15 cellular contexts compared by ENCODE assay signal in the genomic region with DNA sequence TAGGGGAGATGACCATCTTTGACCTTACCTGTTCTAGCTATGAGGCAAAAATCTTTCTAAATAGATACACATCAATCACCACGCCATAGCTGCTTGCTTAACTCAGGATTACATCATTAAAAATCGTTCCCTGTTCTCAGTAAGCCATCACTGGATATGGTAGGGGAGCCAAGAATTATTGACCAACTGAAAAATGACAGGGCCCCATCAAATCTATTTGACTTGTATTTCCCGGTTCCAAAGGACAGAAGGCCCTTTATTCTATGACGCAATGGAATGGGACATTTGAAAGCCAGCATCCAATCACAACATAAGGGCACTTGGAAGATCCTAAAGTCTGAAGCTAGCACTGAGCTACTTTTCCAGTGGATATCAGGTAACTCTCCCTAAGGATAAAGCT.
DNase-seq lines count a peak whose midpoint lies in the region; ATAC-seq and TF ChIP-seq lines count a peak whose summit lies in the region.
"Had no signal": no experiment of that assay in that cellular context is flagged by ENCODE, and none has a peak within 500 bp of the region (broad histone marks: within the 10 kb centered on the region; RNA-seq: fewer than 3 reads in every experiment).

No MANE protein-coding gene starts in this region.

- ATAC-seq in left colon: peak; percentile 56
- ATAC-seq in activated CD4-positive, CD25-positive, alpha-beta regulatory T cell treated with anti-CD3 and anti-CD28 coated beads, Interleukin-2, amount 50 U/mL, for 24 hours: no peak
- ATAC-seq: K562 had no signal

- no peak overlapping the region for H3K23ac ChIP-seq in mesendoderm (ENCODE audit: low read length)

- no peak overlapping the region for H2BK15ac ChIP-seq in mesendoderm (replicated peaks; ENCODE audit: low read depth)

- no peak overlapping the region for H4K8ac ChIP-seq in mesendoderm (ENCODE audit: low read depth, low read length)

- no peaks in the 10 kb centered on the region for H3K9me3 Mint-ChIP-seq in endodermal cell
- H3K9me3 Mint-ChIP-seq: CD4-positive, CD25-positive, alpha-beta regulatory T cell; H9 had no signal

- no peaks in the 10 kb centered on the region for H3K79me2 ChIP-seq in mesendoderm (ENCODE audit: control insufficient read depth, insufficient read depth, low read length)

- peak overlapping the region; percentile 1 for H3K4ac ChIP-seq in mesendoderm (ENCODE audit: low read depth, low read length)

- TF ChIP-seq CTCF in endodermal cell (conservative IDR thresholded peaks at IDR 0.05): no peak

- H3K27me3 ChIP-seq in mesendoderm (ENCODE audit: insufficient read depth, low read length, poor library complexity) (no peaks in the 10 kb centered on the region), endodermal cell (ENCODE audit: control insufficient read depth, insufficient read depth, low read length, poor library complexity, severe bottlenecking) (no peaks in the 10 kb centered on the region)
- H3K27me3 ChIP-seq: BLaER1 treated with 17β-estradiol and CSF1 and Interleukin-3, amounts not matched to agents 10 nM and 100 nM had no signal

- H3K79me1 ChIP-seq in mesendoderm (ENCODE audit: low read length): no peaks in the 10 kb centered on the region

- intact Hi-C loops in left colon (cut with DNase I, micrococcal nuclease): no loop called here

- H3K27ac Mint-ChIP-seq in endodermal cell: no peak overlapping the region
- H3K27ac Mint-ChIP-seq: CD4-positive, CD25-positive, alpha-beta regulatory T cell; H9 had no signal

- H3K4me1 ChIP-seq in mesendoderm (ENCODE audit: control insufficient read depth, low read depth, low read length): peaks cover 2% of the 10 kb centered on the region
- peaks cover 7% of the 10 kb centered on the region for H3K4me1 ChIP-seq in endodermal cell (ENCODE audit: control insufficient read depth, insufficient read depth, low read length)

- no peak overlapping the region for H3K56ac ChIP-seq in mesendoderm (ENCODE audit: low read length)

- no peaks in the 10 kb centered on the region for H3K27me3 Mint-ChIP-seq in endodermal cell (ENCODE audit: insufficient read depth)

- H3K9me3 ChIP-seq in endodermal cell (ENCODE audit: control insufficient read depth, low read length): no peaks in the 10 kb centered on the region
- H3K9me3 ChIP-seq: BLaER1 treated with 17β-estradiol and CSF1 and Interleukin-3, amounts not matched to agents 10 nM and 100 nM had no signal

- no peak overlapping the region for H2BK5ac ChIP-seq in mesendoderm (ENCODE audit: low read length)

- no peak overlapping the region for H3K18ac ChIP-seq in mesendoderm (ENCODE audit: low read length)

- H3K4me3 Mint-ChIP-seq in endodermal cell: no peak overlapping the region
- H3K4me3 Mint-ChIP-seq: CD4-positive, CD25-positive, alpha-beta regulatory T cell; H9 had no signal

- no peak overlapping the region for H4K5ac ChIP-seq in mesendoderm (ENCODE audit: low read length)

- no peak overlapping the region for H2BK120ac ChIP-seq in mesendoderm (ENCODE audit: low read depth, low read length)

- no peak overlapping the region for H2AK5ac ChIP-seq in mesendoderm (ENCODE audit: low read length)

- no peak overlapping the region for H3K27ac ChIP-seq in mesendoderm (ENCODE audit: low read depth, low read length)
- H3K27ac ChIP-seq in endodermal cell (ENCODE audit: low read depth, low read length): no peak overlapping the region
- H3K27ac ChIP-seq: BLaER1 treated with 17β-estradiol and CSF1 and Interleukin-3, amounts not matched to agents 10 nM and 100 nM; GM23248 had no signal

- no peaks in the 10 kb centered on the region for H3K36me3 Mint-ChIP-seq in endodermal cell (ENCODE audit: low read depth)
- H3K36me3 Mint-ChIP-seq: CD4-positive, CD25-positive, alpha-beta regulatory T cell had no signal

- H3K4me3 ChIP-seq in mesendoderm (ENCODE audit: low read length): no peak overlapping the region
- no peak overlapping the region for H3K4me3 ChIP-seq in endodermal cell (ENCODE audit: low read length)
- H3K4me3 ChIP-seq: BLaER1 treated with 17β-estradiol and CSF1 and Interleukin-3, amounts not matched to agents 10 nM and 100 nM; GM23248; K562 had no signal

- H3K36me3 ChIP-seq in mesendoderm (ENCODE audit: control insufficient read depth, insufficient read depth, low read length) (no peaks in the 10 kb centered on the region), endodermal cell (ENCODE audit: control insufficient read depth, insufficient read depth, low read length) (no peaks in the 10 kb centered on the region)
- H3K36me3 ChIP-seq: BLaER1 treated with 17β-estradiol and CSF1 and Interleukin-3, amounts not matched to agents 10 nM and 100 nM had no signal

- whole genome bisulfite sequencing in mesendoderm (ENCODE audit: extremely low coverage, insufficient coverage, low lambda C conversion rate): no CpG with 5 or more reads among the region's 4 CpGs
- 87 to 92% methylated on average over 4 of the region's 4 CpGs for WGBS in endodermal cell (ENCODE audit: insufficient coverage in 1 of 2, insufficient read length in 1 of 2), 2 experiments

- DNase-seq in HuH-7 (ENCODE audit: low spot score): peak; percentile 26
- no peak for DNase-seq in left colon
- DNase-seq in mesendoderm: no peak
- DNase-seq in NCI-H345 treated with DMSO at 0.1 percent for 48 hours (lab: John Stamatoyannopoulos, UW; ENCODE audit: unreplicated experiment): no peak
- no peak for DNase-seq in endodermal cell
- no peak for DNase-seq in activated T-cell treated with anti-CD3 and anti-CD28 coated beads for 4 hours
- DNase-seq: ACHN; Calu3; CD4-positive, CD25-positive, alpha-beta regulatory T cell; DMS 273 treated with DMSO at 0.1 percent for 48 hours; GM23248; H9 had no signal

- H3K9ac ChIP-seq in mesendoderm (ENCODE audit: low read length) (no peak overlapping the region), endodermal cell (ENCODE audit: extremely low read depth, low read length, poor library complexity, severe bottlenecking) (no peak overlapping the region)
- H3K9ac ChIP-seq: BLaER1 treated with 17β-estradiol and CSF1 and Interleukin-3, amounts not matched to agents 10 nM and 100 nM; GM23248 had no signal

- no peak overlapping the region for H3K4me2 ChIP-seq in mesendoderm (ENCODE audit: low read length)
- H3K4me2 ChIP-seq: BLaER1 treated with 17β-estradiol and CSF1 and Interleukin-3, amounts not matched to agents 10 nM and 100 nM had no signal

- H3K4me1 Mint-ChIP-seq in endodermal cell: peaks cover 25% of the 10 kb centered on the region
- H3K4me1 Mint-ChIP-seq: CD4-positive, CD25-positive, alpha-beta regulatory T cell had no signal
